8 cellular contexts compared by ENCODE assay signal in the genomic region with DNA sequence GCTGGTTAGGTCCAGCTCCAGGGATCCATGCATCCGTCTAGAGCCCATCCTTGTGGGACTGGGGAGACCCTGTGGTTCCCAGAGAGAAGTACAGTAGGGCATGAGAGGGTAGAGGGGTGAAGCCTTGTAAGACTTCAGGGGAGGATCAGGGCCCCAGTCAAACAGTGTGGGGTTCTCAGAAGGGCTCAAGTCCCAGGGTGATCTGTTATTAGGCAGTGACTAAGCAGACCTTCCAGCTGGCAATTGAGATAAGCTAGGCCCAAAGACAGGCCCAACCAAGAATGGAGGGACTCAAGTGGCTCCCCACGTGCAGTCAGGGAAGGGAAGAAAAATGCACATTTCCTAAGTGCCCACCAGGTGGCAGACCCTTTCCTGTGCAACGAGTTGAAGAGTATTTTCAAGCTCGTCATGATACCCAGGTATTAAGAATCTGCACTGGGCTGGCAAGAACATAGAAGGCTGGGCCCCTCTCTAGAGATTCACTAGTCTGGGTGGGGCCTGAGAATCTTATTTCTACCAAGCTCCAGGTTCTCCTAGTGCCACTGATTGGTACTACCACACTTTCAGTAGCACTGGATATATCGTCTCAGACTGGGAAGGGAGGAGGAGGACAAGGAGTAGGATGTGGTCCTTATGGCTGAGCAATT.
A peak's percentile ranks its signal among the peaks of the same experiment; 100 is the strongest.
DNase-seq lines count a peak whose midpoint lies in the region; ATAC-seq and TF ChIP-seq lines count a peak whose summit lies in the region.

No MANE protein-coding gene starts in this region.

- H3K4me1 ChIP-seq in colonic mucosa (no peaks in the 10 kb centered on the region), right lobe of liver (peaks cover 0 to 9% (median 3%) of the 10 kb centered on the region in 4 donors)

- H3K9ac ChIP-seq in colonic mucosa (ENCODE audit: low read depth in 2 of 2, low read length in 2 of 2), result no peak overlapping the region

- H3K27ac ChIP-seq in colonic mucosa (no peak overlapping the region), right lobe of liver (no peak overlapping the region)

- ATAC-seq in GM21390 (IDR thresholded peaks at IDR 0.05; ENCODE audit: unreplicated experiment), result peak; percentile 85
- ATAC-seq in HG03571 (IDR thresholded peaks at IDR 0.05; ENCODE audit: unreplicated experiment), result peak; percentile 83
- ATAC-seq in right lobe of liver, result peak; percentile 65 to 73 (median 68)

- intact Hi-C loops in colonic mucosa (cut with DNase I), result no loop called here
- intact Hi-C loops in right lobe of liver (cut with DNase I), result no loop called here

- TF ChIP-seq CTCF in colonic mucosa (IDR thresholded peaks at IDR 0.05) (peak; percentile 39), right lobe of liver (IDR thresholded peaks at IDR 0.05) (peak; percentile 37 to 62 (median 58))

- no peak for TF ChIP-seq POLR2A in right lobe of liver (IDR thresholded peaks at IDR 0.05)

- H3K9me3 ChIP-seq in colonic mucosa (no peaks in the 10 kb centered on the region), right lobe of liver (no peaks in the 10 kb centered on the region)

- peak; percentile 46 to 48 for DNase-seq in NCI-H2081 (lab: John Stamatoyannopoulos, UW)
- DNase-seq in NCI-H2081 treated with DMSO at 0.1 percent for 48 hours (lab: John Stamatoyannopoulos, UW), result no peak
- peak; percentile 81 for DNase-seq in RPMI7951 (ENCODE audit: low read depth)
- DNase-seq in colonic mucosa, result peak; percentile 26
- DNase-seq in right lobe of liver, result peak in 1 of 3 donors; percentile 35
- peak; percentile 34 for DNase-seq in stromal cell of bone marrow (ENCODE audit: low read depth)

- WGBS in right lobe of liver (ENCODE audit: insufficient coverage, low coverage, low lambda C conversion rate, missing lambda C conversion rate), result 52% methylated on average over 5 of the region's 5 CpGs

- H3K27me3 ChIP-seq in colonic mucosa (no peaks in the 10 kb centered on the region), right lobe of liver (no peaks in the 10 kb centered on the region)

- H3K4me3 ChIP-seq in colonic mucosa (no peak overlapping the region), right lobe of liver (no peak overlapping the region)

- H3K36me3 ChIP-seq in colonic mucosa (no peaks in the 10 kb centered on the region), right lobe of liver (no peaks in the 10 kb centered on the region)
